In the genomic region with DNA sequence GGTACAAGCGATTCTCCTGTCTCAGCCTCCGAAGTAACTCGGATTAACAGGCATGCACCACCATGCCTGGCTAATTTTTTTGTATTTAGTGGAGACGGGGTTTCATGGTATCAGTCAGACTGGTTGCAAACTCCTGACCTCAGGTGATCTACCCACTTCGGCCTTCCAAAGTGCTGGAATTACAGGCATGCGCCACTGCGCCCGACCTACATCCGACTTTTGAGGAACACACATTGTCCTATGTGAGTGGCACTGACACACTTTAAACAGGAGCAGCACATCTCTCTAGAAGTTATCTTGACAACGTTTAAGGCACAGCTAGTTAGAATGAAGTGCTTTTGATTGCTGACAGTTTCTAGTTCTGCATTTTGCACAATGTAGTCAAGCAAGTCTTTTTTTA, we compare ENCODE assay signal across 24 cellular contexts. TPM values are rescaled to one million over a fixed set of nuclear protein-coding genes. Genes with fewer than 3 reads are reported as not detected.
DNase-seq lines count a peak whose midpoint lies in the region; ATAC-seq and TF ChIP-seq lines count a peak whose summit lies in the region.
"Had no signal": no experiment of that assay in that cellular context is flagged by ENCODE, and none has a peak within 500 bp of the region (broad histone marks: within the 10 kb centered on the region; RNA-seq: fewer than 3 reads in every experiment).

No MANE protein-coding gene starts in this region.

- TF ChIP-seq CTCF in PC-9 (conservative IDR thresholded peaks at IDR 0.05): no peak
- TF ChIP-seq CTCF in heart left ventricle (IDR thresholded peaks at IDR 0.05): no peak
- no peak for TF ChIP-seq CTCF in testis (IDR thresholded peaks at IDR 0.05)
- TF ChIP-seq CTCF in SK-N-SH (IDR thresholded peaks at IDR 0.05): no peak

- H3K36me3 Mint-ChIP-seq in activated CD8-positive, alpha-beta memory T cell treated with anti-CD3 and anti-CD28 coated beads, Interleukin-2, amount 10 ng/mL, durations not matched to agents 7 days and 5 days: peaks cover 81% of the 10 kb centered on the region

- H3K4me2 ChIP-seq in PC-9 (peak overlapping the region; percentile 70; the same call in 1 of the 2 replicates), SK-N-SH (no peak overlapping the region)

- no peaks in the 10 kb centered on the region for H3K9me3 ChIP-seq in PC-9 (ENCODE audit: insufficient read depth, low read depth)
- no peaks in the 10 kb centered on the region for H3K9me3 ChIP-seq in heart left ventricle
- no peaks in the 10 kb centered on the region for H3K9me3 ChIP-seq in testis
- no peaks in the 10 kb centered on the region for H3K9me3 ChIP-seq in SK-N-SH
- H3K9me3 ChIP-seq: prostate gland, SJSA1, tibial nerve had no signal

- H3F3A ChIP-seq in PC-9 (ENCODE audit: insufficient read depth, low read depth) (peaks cover 25% of the 10 kb centered on the region), SK-N-SH (replicated peaks; ENCODE audit: insufficient read depth) (peaks cover 31% of the 10 kb centered on the region)

- H3K9me2 ChIP-seq in PC-9 (ENCODE audit: insufficient read depth) (no peaks in the 10 kb centered on the region), SK-N-SH (no peaks in the 10 kb centered on the region)

- H3K27ac Mint-ChIP-seq in activated CD8-positive, alpha-beta memory T cell treated with anti-CD3 and anti-CD28 coated beads, Interleukin-2, amount 10 ng/mL, durations not matched to agents 7 days and 5 days: no peak overlapping the region
- H3K27ac Mint-ChIP-seq: activated CD4-positive, alpha-beta T cell treated with anti-CD3 and anti-CD28 coated beads, Interleukin-2, amount 10 ng/mL, durations not matched to agents 7 days and 5 days; T-helper 1 cell treated with Interleukin-12 subunit alpha and Interleukin-12 subunit beta and Interleukin-4 antibody, amounts not matched to agents 30 μg/mL and 1 μg/mL, for 36 hours had no signal

- H3K36me3 ChIP-seq in PC-9 (ENCODE audit: low read depth) (peaks cover 26% of the 10 kb centered on the region), heart left ventricle (peaks cover 0 to 43% (median 24%) of the 10 kb centered on the region in 9 donors), testis (ENCODE audit: low read depth, missing control alignments) (no peaks in the 10 kb centered on the region), SK-N-SH (replicated peaks in 1 of 2; ENCODE audit: control insufficient read depth in 1 of 2, insufficient read depth in 2 of 2, low read length in 1 of 2) (peaks cover 0 to 19% of the 10 kb centered on the region in 2 experiments)

- 58 to 72% (median 63%) methylated on average over 10 of the region's 10 CpGs for WGBS in heart left ventricle, 4 donors
- 85 to 93% methylated on average over 10 of the region's 10 CpGs for WGBS in testis, 2 donors
- 98% methylated on average over 10 of the region's 10 CpGs for WGBS in SK-N-SH (ENCODE audit: low lambda C conversion rate)

- H3K27me3 Mint-ChIP-seq in activated CD8-positive, alpha-beta memory T cell treated with anti-CD3 and anti-CD28 coated beads, Interleukin-2, amount 10 ng/mL, durations not matched to agents 7 days and 5 days: no peaks in the 10 kb centered on the region
- H3K27me3 Mint-ChIP-seq: activated CD4-positive, alpha-beta T cell treated with anti-CD3 and anti-CD28 coated beads, Interleukin-2, amount 10 ng/mL, durations not matched to agents 7 days and 5 days had no signal

- H3K4me3 ChIP-seq in PC-9 (no peak overlapping the region), heart left ventricle (no peak overlapping the region), testis (no peak overlapping the region), SK-N-SH (ENCODE audit: low read depth in 2 of 2, low read length in 1 of 2) (no peak overlapping the region)
- H3K4me3 ChIP-seq: prostate gland, SJSA1, tibial nerve had no signal

- H3K9ac ChIP-seq in SK-N-SH: no peak overlapping the region

- no peak overlapping the region for H3K4me3 Mint-ChIP-seq in activated CD8-positive, alpha-beta memory T cell treated with anti-CD3 and anti-CD28 coated beads, Interleukin-2, amount 10 ng/mL, durations not matched to agents 7 days and 5 days
- H3K4me3 Mint-ChIP-seq: activated CD4-positive, alpha-beta T cell treated with anti-CD3 and anti-CD28 coated beads, Interleukin-2, amount 10 ng/mL, durations not matched to agents 7 days and 5 days; H9; T-helper 1 cell treated with Interleukin-12 subunit alpha and Interleukin-12 subunit beta and Interleukin-4 antibody, amounts not matched to agents 30 μg/mL and 1 μg/mL, for 36 hours had no signal

- intact Hi-C loops in PC-9 (cut with micrococcal nuclease; ENCODE audit: unreplicated experiment): loop anchor here (2.0 to 5.0 kb wide), 2 partner anchors 207 to 223 kb away; no protein-coding TSS in a partner anchor
- intact Hi-C loops in heart left ventricle (cut with DNase I): no loop called here
- intact Hi-C loops in testis (cut with DNase I; ENCODE audit: low total_unique reads): no loop called here

- no peak for TF ChIP-seq POLR2A in heart left ventricle (IDR thresholded peaks at IDR 0.05)
- TF ChIP-seq POLR2A in testis (IDR thresholded peaks at IDR 0.05): no peak

- peak; percentile 22 to 72 (median 47) for ATAC-seq in heart left ventricle
- no peak for ATAC-seq in activated CD8-positive, alpha-beta memory T cell treated with anti-CD3 and anti-CD28 coated beads, Interleukin-2, amount 10 ng/mL, durations not matched to agents 7 days and 5 days

- H2AFZ ChIP-seq in PC-9 (no peak overlapping the region), SK-N-SH (ENCODE audit: low read depth) (no peak overlapping the region)

- H3K27ac ChIP-seq in PC-9: peak overlapping the region; percentile 92
- H3K27ac ChIP-seq in heart left ventricle: peak overlapping the region in 2 of 12 donors; percentile 0 to 49
- H3K27ac ChIP-seq in testis: peak overlapping the region; percentile 59 to 64
- peak overlapping the region in 1 of 2 experiments; percentile 91; a peak in 2 of 4 replicates for H3K27ac ChIP-seq in SK-N-SH (ENCODE audit: low read depth in 2 of 2, low read length in 1 of 2)

- H3K79me2 ChIP-seq in PC-9 (ENCODE audit: low read depth) (peaks cover 56% of the 10 kb centered on the region), SK-N-SH (ENCODE audit: insufficient read depth) (peaks cover 84% of the 10 kb centered on the region)

- H4K20me1 ChIP-seq in PC-9 (ENCODE audit: insufficient read depth) (no peaks in the 10 kb centered on the region), SK-N-SH (ENCODE audit: insufficient read depth) (no peaks in the 10 kb centered on the region)

- BruUV-seq in PC-9 (replicated peaks; lab: Mats Ljungman, UMichigan): no TSS peak

- no peak for TF ChIP-seq RAD21 in SK-N-SH (IDR thresholded peaks at IDR 0.05; ENCODE audit: low read length)

- H3K4me1 ChIP-seq in PC-9 (replicated peaks; ENCODE audit: insufficient read depth) (peaks cover 25% of the 10 kb centered on the region), heart left ventricle (peaks cover 2 to 88% (median 70%) of the 10 kb centered on the region in 12 donors), testis (peaks cover 46% of the 10 kb centered on the region), SK-N-SH (ENCODE audit: control insufficient read depth in 1 of 2, insufficient read depth in 2 of 2, low read depth in 1 of 2, low read length in 1 of 2) (peaks cover 27 to 67% of the 10 kb centered on the region in 2 experiments; a peak in 2 of 4 replicates)
- H3K4me1 ChIP-seq: prostate gland had no signal

- H3K9me3 Mint-ChIP-seq in activated CD8-positive, alpha-beta memory T cell treated with anti-CD3 and anti-CD28 coated beads, Interleukin-2, amount 10 ng/mL, durations not matched to agents 7 days and 5 days (ENCODE audit: low read depth): no peaks in the 10 kb centered on the region
- H3K9me3 Mint-ChIP-seq: H9; T-helper 1 cell treated with Interleukin-12 subunit alpha and Interleukin-12 subunit beta and Interleukin-4 antibody, amounts not matched to agents 30 μg/mL and 1 μg/mL, for 36 hours had no signal

- CTCF ChIA-PET in PC-9 (lab: Charles Lee): no interaction called here
- CTCF ChIA-PET in activated CD8-positive, alpha-beta memory T cell treated with anti-CD3 and anti-CD28 coated beads, Interleukin-2, amount 10 ng/mL, durations not matched to agents 7 days and 5 days (lab: Charles Lee): no interaction called here
- CTCF ChIA-PET in SK-N-SH (lab: Yijun Ruan, JAX): no interaction called here

- DNase-seq in SIG-M5 treated with dmso at 0.1 percent for 504 hours (lab: John Stamatoyannopoulos, UW; ENCODE audit: unreplicated experiment) (peak; percentile 10), SIG-M5 (lab: John Stamatoyannopoulos, UW) (no peak), PC-9 (no peak), heart left ventricle (no peak), testis (no peak), SK-N-SH (no peak), NCI-H1417 (lab: John Stamatoyannopoulos, UW) (no peak)
- DNase-seq in activated CD8-positive, alpha-beta memory T cell treated with anti-CD3 and anti-CD28 coated beads, Interleukin-2, amount 10 ng/mL, durations not matched to agents 7 days and 5 days: no peak
- DNase-seq: 8988T; activated CD4-positive, alpha-beta T cell treated with anti-CD3 and anti-CD28 coated beads, Interleukin-2, amount 10 ng/mL, durations not matched to agents 7 days and 5 days; activated naive CD4-positive, alpha-beta T cell; amygdala; cerebellar nuclear complex; effector memory CD4-positive, alpha-beta T cell; H9; Karpas-422; NCI-H1105 treated with DMSO at 0.1 percent for 48 hours; NCI-H2107; NCI-H524 treated with DMSO at 0.1 percent for 48 hours; stimulated activated naive CD4-positive, alpha-beta T cell treated with Interleukin-2 at 50 U/mL for 16 hours had no signal

- POLR2A ChIA-PET in PC-9 (lab: Charles Lee; ENCODE audit: unreplicated experiment): no interaction called here
- POLR2A ChIA-PET in SK-N-SH (lab: Yijun Ruan, JAX): no interaction called here

- H3K27me3 ChIP-seq in PC-9 (ENCODE audit: insufficient read depth, low read depth): no peaks in the 10 kb centered on the region
- H3K27me3 ChIP-seq in heart left ventricle: no peaks in the 10 kb centered on the region
- no peaks in the 10 kb centered on the region for H3K27me3 ChIP-seq in testis
- H3K27me3 ChIP-seq in SK-N-SH (ENCODE audit: insufficient read depth): no peaks in the 10 kb centered on the region
- H3K27me3 ChIP-seq: SJSA1, tibial nerve had no signal

- TF ChIP-seq EP300 in SK-N-SH (IDR thresholded peaks at IDR 0.05; ENCODE audit: borderline replicate concordance in 1 of 2, low read depth in 1 of 2, low read length in 1 of 2): no peak

- H3K4me1 Mint-ChIP-seq in activated CD8-positive, alpha-beta memory T cell treated with anti-CD3 and anti-CD28 coated beads, Interleukin-2, amount 10 ng/mL, durations not matched to agents 7 days and 5 days: peaks cover 75% of the 10 kb centered on the region

RNA-seq across cellular contexts. Expression of gene NEDD9, which starts 26.7 kb away (rescaled TPM):
- total RNA-seq in PC-9 (2021) (35.8 and 57.5 TPM in 2 replicates), heart left ventricle (10 to 100 TPM; 10.2 to 55.7 (median 20.9) TPM), testis (10 to 100 TPM; 31.8 to 67.0 TPM)
- polyA plus RNA-seq in heart left ventricle (10 to 100 TPM; 13.4 to 21.2 TPM), testis (ENCODE audit: insufficient read depth, low read depth, low replicate concordance) (21.0 TPM), SK-N-SH (2012; rRNA removed) (7.4 and 9.9 TPM in 2 replicates)
- 100 to 1,000 TPM in 1 of 2 experiments, 10 to 100 TPM in 1; 84.5 to 114 TPM for total RNA-seq in activated CD8-positive, alpha-beta memory T cell treated with anti-CD3 and anti-CD28 coated beads, Interleukin-2, amount 10 ng/mL, durations not matched to agents 7 days and 5 days
- 6.1 and 6.8 TPM in 2 replicates for polyA plus RNA-seq in SK-N-SH (2012; cell fraction: cytosol; rRNA removed)
- 12.2 and 22.1 TPM in 2 replicates for polyA plus RNA-seq in SK-N-SH (2012; cell fraction: nucleus; rRNA removed)
